9 cellular contexts compared by ENCODE assay signal in genomic region chr11:44600739-44601416, GRCh38.
DNase-seq lines count a peak whose midpoint lies in the region; ATAC-seq, FAIRE-seq and TF ChIP-seq lines count a peak whose summit lies in the region.
"Had no signal": no experiment of that assay in that cellular context is flagged by ENCODE, and none has a peak within 500 bp of the region (broad histone marks: within the 10 kb centered on the region; RNA-seq: fewer than 3 reads in every experiment).

No MANE protein-coding gene starts in this region.

- peak overlapping the region; percentile 25; the same call in 1 of the 2 replicates for H3K4me2 ChIP-seq in OCI-LY1 (ENCODE audit: low read length)

- TF ChIP-seq POLR2A in H54 (IDR thresholded peaks at IDR 0.05; ENCODE audit: low read depth, low read length) = no peak

- H3K27me3 ChIP-seq in OCI-LY1 (ENCODE audit: insufficient read depth, low read length) (no peaks in the 10 kb centered on the region), mucosa of stomach (ENCODE audit: control insufficient read depth, insufficient read depth, low read length) (no peaks in the 10 kb centered on the region)

- CTCF ChIA-PET in RWPE1 (lab: Yijun Ruan, JAX) = interaction anchor here (1.5 kb wide), 1 partner anchor 16 kb away, joined by 4 read pairs; no protein-coding TSS in a partner anchor

- H3K36me3 ChIP-seq in OCI-LY1 (ENCODE audit: insufficient read depth, low read length) (peaks cover 4% of the 10 kb centered on the region), mucosa of stomach (ENCODE audit: control insufficient read depth, insufficient read depth, low read length) (no peaks in the 10 kb centered on the region)

- no peak for DNase-seq in GM19240 (ENCODE audit: insufficient read length, low spot score)
- no peak for DNase-seq in RWPE1 (ENCODE audit: low spot score)
- DNase-seq in kidney glomerular epithelial cell (lab: John Stamatoyannopoulos, UW) = no peak
- DNase-seq in H54 (ENCODE audit: insufficient read length, low spot score) = no peak
- DNase-seq: activated naive CD8-positive, alpha-beta T cell treated with anti-CD3 and anti-CD28 coated beads, Interleukin-2, amount 10 ng/mL, durations not matched to agents 7 days and 5 days had no signal

- H3F3A ChIP-seq in OCI-LY1 (ENCODE audit: insufficient read depth, low read length) = no peaks in the 10 kb centered on the region

- H4K20me1 ChIP-seq in OCI-LY1 (ENCODE audit: insufficient read depth, low read length) = no peaks in the 10 kb centered on the region

- H3K9me2 ChIP-seq in OCI-LY1 (ENCODE audit: low read depth, low read length) = no peaks in the 10 kb centered on the region

- no peak for TF ChIP-seq CTCF in OCI-LY1 (IDR thresholded peaks at IDR 0.05; ENCODE audit: low read length)
- no peak for TF ChIP-seq CTCF in RWPE1 (conservative IDR thresholded peaks at IDR 0.05; ENCODE audit: low read depth)

- H3K79me2 ChIP-seq in OCI-LY1 (ENCODE audit: insufficient read depth, low read length) = no peaks in the 10 kb centered on the region

- H3K4me3 ChIP-seq in OCI-LY1 (ENCODE audit: low read depth, low read length, poor library complexity, severe bottlenecking) (peak overlapping the region; percentile 5), mucosa of stomach (ENCODE audit: low read length) (no peak overlapping the region)

- ATAC-seq in GM18511 (IDR thresholded peaks at IDR 0.05; ENCODE audit: unreplicated experiment) = peak; percentile 39
- ATAC-seq in HG02588 (IDR thresholded peaks at IDR 0.05; ENCODE audit: unreplicated experiment) = peak; percentile 22

- H3K9me3 ChIP-seq in OCI-LY1 (ENCODE audit: low read length) = no peaks in the 10 kb centered on the region
- H3K9me3 ChIP-seq in mucosa of stomach (ENCODE audit: control insufficient read depth, low read length) = no peaks in the 10 kb centered on the region

- H3K9ac ChIP-seq in OCI-LY1 (ENCODE audit: low read length) (peak overlapping the region; percentile 29; the same call in 1 of the 2 replicates), mucosa of stomach (ENCODE audit: low read length) (peak overlapping the region; percentile 38)

- H3K27ac ChIP-seq in OCI-LY1 (ENCODE audit: low read depth, low read length, poor library complexity, severe bottlenecking) = peak overlapping the region; percentile 96
- H3K27ac ChIP-seq in RWPE1 = no peak overlapping the region

- peaks cover 86% of the 10 kb centered on the region for H3K4me1 ChIP-seq in OCI-LY1 (ENCODE audit: insufficient read depth, low read length, severe bottlenecking)
- peaks cover 62% of the 10 kb centered on the region for H3K4me1 ChIP-seq in mucosa of stomach (ENCODE audit: control insufficient read depth, insufficient read depth, low read length)

- H2AFZ ChIP-seq in OCI-LY1 (ENCODE audit: low read length) = no peak overlapping the region

- POLR2A ChIA-PET in RWPE1 (lab: Yijun Ruan, JAX; ENCODE audit: low non-redundant PET) = no interaction called here

- FAIRE-seq in H54 (lab: Jason Lieb, UNC) = no peak
